In the genomic region with DNA sequence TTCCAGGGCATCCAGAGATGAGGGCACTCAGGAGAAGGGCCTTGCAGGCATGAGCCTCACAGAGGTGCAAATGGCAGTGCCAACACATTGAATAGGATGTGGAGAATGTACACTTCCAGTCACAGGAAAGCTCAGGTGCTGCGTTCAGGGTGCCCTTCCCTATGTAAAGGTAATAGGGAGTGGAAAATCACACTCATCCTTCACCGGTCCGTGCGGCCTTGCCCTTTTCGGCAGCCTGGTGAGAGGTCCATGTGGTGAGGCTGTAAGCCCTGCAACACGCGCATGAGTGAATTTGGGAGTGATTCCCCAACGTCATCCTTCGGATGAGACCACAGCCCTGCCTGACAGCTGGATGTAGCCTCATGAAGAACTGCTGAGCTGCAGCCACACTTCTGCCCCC, we compare ENCODE assay signal across 23 cellular contexts. TPM values are rescaled to one million over a fixed set of nuclear protein-coding genes. Genes with fewer than 3 reads are reported as not detected.
DNase-seq lines count a peak whose midpoint lies in the region; ATAC-seq and TF ChIP-seq lines count a peak whose summit lies in the region.
"Had no signal": no experiment of that assay in that cellular context is flagged by ENCODE, and none has a peak within 500 bp of the region (broad histone marks: within the 10 kb centered on the region; RNA-seq: fewer than 3 reads in every experiment).

No MANE protein-coding gene starts in this region.

- H4K91ac ChIP-seq in IMR-90 (ENCODE audit: insufficient read depth, low read depth, low read length) = no peak overlapping the region

- no peaks in the 10 kb centered on the region for H3K4me1 Mint-ChIP-seq in HFFc6 (ENCODE audit: low read depth)
- H3K4me1 Mint-ChIP-seq: CD14-positive monocyte; CD4-positive, CD25-positive, alpha-beta regulatory T cell had no signal

- no peak overlapping the region for H2BK5ac ChIP-seq in IMR-90 (ENCODE audit: low read depth, low read length, poor library complexity, severe bottlenecking)

- no peak overlapping the region for H4K5ac ChIP-seq in IMR-90 (ENCODE audit: low read depth, low read length)

- H3K23ac ChIP-seq in IMR-90 (ENCODE audit: low read depth, low read length) = no peak overlapping the region

- H3K36me3 ChIP-seq in IMR-90 (ENCODE audit: control insufficient read depth, insufficient read depth, low read length) (no peaks in the 10 kb centered on the region), RWPE2 (ENCODE audit: low read depth) (no peaks in the 10 kb centered on the region), upper lobe of right lung (no peaks in the 10 kb centered on the region)
- H3K36me3 ChIP-seq: BE2C, BLaER1 had no signal

- dilution Hi-C loops in IMR-90 (cut with HindIII; ENCODE audit: low sequenced_read_pairs, unreplicated experiment) = no loop called here

- no peak overlapping the region for H4K8ac ChIP-seq in IMR-90 (ENCODE audit: low read depth in 2 of 2, low read length in 2 of 2)

- H3K18ac ChIP-seq in IMR-90 (ENCODE audit: low read depth, low read length) = no peak overlapping the region

- DNase-seq in IMR-90 (no peak), RWPE2 (ENCODE audit: low spot score) (peak; percentile 22), upper lobe of right lung (peak; percentile 29), HFFc6 (no peak)
- DNase-seq: 8988T; ACHN; BE2C; C1 segment of cervical spinal cord; CD4-positive, alpha-beta memory T cell; CD4-positive, CD25-positive, alpha-beta regulatory T cell; CD8-positive, alpha-beta memory T cell; COR-L47; DMS 273 treated with DMSO at 0.1 percent for 48 hours; DMS153; DMS53; DMS79; DND-41; EL; GDM1 had no signal

- TF ChIP-seq RAD21 in IMR-90 (IDR thresholded peaks at IDR 0.05; ENCODE audit: low read length) = no peak

- H3K9me3 ChIP-seq in IMR-90 (ENCODE audit: control insufficient read depth, insufficient read depth, low read length) = peaks cover 4% of the 10 kb centered on the region; the same call in 1 of the 2 replicates
- H3K9me3 ChIP-seq in RWPE2 (ENCODE audit: severe bottlenecking) = no peaks in the 10 kb centered on the region
- no peaks in the 10 kb centered on the region for H3K9me3 ChIP-seq in upper lobe of right lung

- intact Hi-C loops in IMR-90 (cut with micrococcal nuclease) (no loop called here), upper lobe of right lung (cut with DNase I) (no loop called here)

- TF ChIP-seq POLR2A in IMR-90 (IDR thresholded peaks at IDR 0.05; ENCODE audit: low read depth, low read length) = no peak

- H3K27ac ChIP-seq in IMR-90 (ENCODE audit: insufficient read depth, low read length) (no peak overlapping the region), RWPE2 (ENCODE audit: poor library complexity, severe bottlenecking) (no peak overlapping the region), upper lobe of right lung (no peak overlapping the region)
- H3K27ac ChIP-seq: BLaER1 had no signal

- H3K27me3 Mint-ChIP-seq in HFFc6 (ENCODE audit: insufficient read depth) = peaks cover 22% of the 10 kb centered on the region

- no peak overlapping the region for H3K14ac ChIP-seq in IMR-90 (replicated peaks; ENCODE audit: low read depth, low read length)

- ATAC-seq in IMR-90 (ENCODE audit: low read depth) (no peak), RWPE2 (ENCODE audit: low read depth) (no peak), upper lobe of right lung (no peak), HG02885 (IDR thresholded peaks at IDR 0.05; ENCODE audit: poor library complexity, unreplicated experiment) (no peak)
- ATAC-seq: GM12878 had no signal

- H2AFZ ChIP-seq in IMR-90 (replicated peaks; ENCODE audit: low read length, poor library complexity) = no peak overlapping the region

- H3K4me1 ChIP-seq in IMR-90 (ENCODE audit: control insufficient read depth, insufficient read depth, low read length) = peaks cover 2% of the 10 kb centered on the region; the same call in 1 of the 2 replicates
- H3K4me1 ChIP-seq in RWPE2 (ENCODE audit: insufficient read depth, poor library complexity, severe bottlenecking) = peaks cover 3% of the 10 kb centered on the region
- H3K4me1 ChIP-seq in upper lobe of right lung = no peaks in the 10 kb centered on the region

- in situ Hi-C loops in IMR-90 (cut with MboI; ENCODE audit: low sequenced_read_pairs) = no loop called here

- H3K4me3 ChIP-seq in IMR-90 (ENCODE audit: insufficient read depth, low read depth, low read length) (no peak overlapping the region), RWPE2 (ENCODE audit: severe bottlenecking) (no peak overlapping the region), upper lobe of right lung (no peak overlapping the region)
- H3K4me3 ChIP-seq: BLaER1, GM12878 had no signal

- H2AK9ac ChIP-seq in IMR-90 (replicated peaks; ENCODE audit: low read depth, low read length, poor library complexity) = peak overlapping the region; percentile 13

- H3K9me3 Mint-ChIP-seq in HFFc6 = no peaks in the 10 kb centered on the region
- H3K9me3 Mint-ChIP-seq: CD4-positive, alpha-beta memory T cell; CD4-positive, CD25-positive, alpha-beta regulatory T cell; CD8-positive, alpha-beta memory T cell had no signal

- H3K9ac ChIP-seq in IMR-90 (ENCODE audit: low read depth, low read length) = no peak overlapping the region
- H3K9ac ChIP-seq: BLaER1 had no signal

- H3K27ac Mint-ChIP-seq in HFFc6 = no peak overlapping the region
- H3K27ac Mint-ChIP-seq: CD4-positive, alpha-beta memory T cell; CD4-positive, CD25-positive, alpha-beta regulatory T cell; CD8-positive, alpha-beta memory T cell had no signal

- no TSS peak for BruUV-seq in IMR-90 (replicated peaks; lab: Mats Ljungman, UMichigan)

- no peaks in the 10 kb centered on the region for H3K36me3 Mint-ChIP-seq in HFFc6 (ENCODE audit: low read depth)
- H3K36me3 Mint-ChIP-seq: CD14-positive monocyte; CD4-positive, alpha-beta memory T cell; CD4-positive, CD25-positive, alpha-beta regulatory T cell; CD8-positive, alpha-beta memory T cell had no signal

- no peak overlapping the region for H2AK5ac ChIP-seq in IMR-90 (ENCODE audit: low read depth, low read length)

- POLR2A ChIA-PET in IMR-90 (lab: Charles Lee; ENCODE audit: unreplicated experiment) = no interaction called here

- no peak overlapping the region for H2BK120ac ChIP-seq in IMR-90 (ENCODE audit: low read depth, low read length)

- no peak overlapping the region for H2BK15ac ChIP-seq in IMR-90 (ENCODE audit: low read depth, low read length)

- H3K56ac ChIP-seq in IMR-90 (ENCODE audit: extremely low read depth, insufficient read depth, low read length) = no peak overlapping the region

- no peaks in the 10 kb centered on the region for H3K79me1 ChIP-seq in IMR-90 (ENCODE audit: low read depth in 1 of 2, low read length in 2 of 2)

- H4K20me1 ChIP-seq in IMR-90 (ENCODE audit: insufficient read depth, low read length) = no peaks in the 10 kb centered on the region
- H4K20me1 ChIP-seq: BLaER1 had no signal

- H3K4me2 ChIP-seq in IMR-90 (ENCODE audit: low read depth, low read length) = no peak overlapping the region
- H3K4me2 ChIP-seq: BLaER1 had no signal

- H3K27me3 ChIP-seq in IMR-90 (ENCODE audit: control insufficient read depth, insufficient read depth, low read length) (peaks cover 38% of the 10 kb centered on the region), RWPE2 (ENCODE audit: insufficient read depth, poor library complexity, severe bottlenecking) (no peaks in the 10 kb centered on the region), upper lobe of right lung (no peaks in the 10 kb centered on the region)
- H3K27me3 ChIP-seq: BE2C, BLaER1 had no signal

- TF ChIP-seq CTCF in IMR-90 (conservative IDR thresholded peaks at IDR 0.05; ENCODE audit: low read depth, low read length) = no peak
- TF ChIP-seq CTCF in RWPE2 (IDR thresholded peaks at IDR 0.05; ENCODE audit: poor library complexity, severe bottlenecking) = no peak
- TF ChIP-seq CTCF in upper lobe of right lung (IDR thresholded peaks at IDR 0.05) = no peak
- TF ChIP-seq CTCF in HFFc6 (IDR thresholded peaks at IDR 0.05) = no peak

- 100% methylated on average over 7 of the region's 9 CpGs; no CpG with 5 or more reads in 1 of the 2 experiments for WGBS in IMR-90 (ENCODE audit: extremely low coverage in 2 of 2, insufficient read length in 1 of 2), 2 experiments

- no peak overlapping the region for H3K4me3 Mint-ChIP-seq in HFFc6
- H3K4me3 Mint-ChIP-seq: CD14-positive monocyte; CD4-positive, alpha-beta memory T cell; CD4-positive, CD25-positive, alpha-beta regulatory T cell; CD8-positive, alpha-beta memory T cell had no signal

- CTCF ChIA-PET in IMR-90 (lab: Yijun Ruan, JAX) = no interaction called here

- H3K4ac ChIP-seq in IMR-90 (ENCODE audit: low read depth, low read length) = no peak overlapping the region

- no peaks in the 10 kb centered on the region for H3K9me1 ChIP-seq in IMR-90 (ENCODE audit: insufficient read depth, low read length)

- H2BK20ac ChIP-seq in IMR-90 (ENCODE audit: low read depth, low read length) = no peak overlapping the region

TF ChIP-seq in IMR-90, 13 proteins besides CTCF, POLR2A, EP300 and RAD21 (continues in another document):
- TF ChIP-seq NFE2L2 (IDR thresholded peaks at IDR 0.05; ENCODE audit: low read depth, low read length) (no peak), SMC3 (IDR thresholded peaks at IDR 0.05; ENCODE audit: low read depth, low read length) (no peak), FOS (IDR thresholded peaks at IDR 0.05; ENCODE audit: low read depth, low read length) (no peak), BHLHE40 (IDR thresholded peaks at IDR 0.05; ENCODE audit: low read depth, low read length) (no peak), ELK1 (IDR thresholded peaks at IDR 0.05; ENCODE audit: borderline replicate concordance, low read depth, low read length) (no peak), RFX5 (IDR thresholded peaks at IDR 0.05; ENCODE audit: low read depth, low read length) (no peak), CHD1 (IDR thresholded peaks at IDR 0.05; ENCODE audit: low read depth, low read length) (no peak), MAZ (IDR thresholded peaks at IDR 0.05; ENCODE audit: borderline replicate concordance, low read depth, low read length) (no peak), MAFK (IDR thresholded peaks at IDR 0.05; ENCODE audit: low read depth, low read length) (no peak)

RNA-seq across cellular contexts. Expression of gene RPS6KA2, which starts 43.0 kb away (rescaled TPM):
- 22.2 and 26.9 TPM in 2 replicates for total RNA-seq in IMR-90 (2012; rRNA removed)
- polyA plus RNA-seq in IMR-90 (2012; rRNA removed) = 27.6 and 31.3 TPM in 2 replicates
- polyA plus RNA-seq in IMR-90 (2012; cell fraction: cytosol; rRNA removed) = 22.6 and 41.6 TPM in 2 replicates
- polyA plus RNA-seq in IMR-90 (2012; cell fraction: nucleus; rRNA removed; ENCODE audit: low replicate concordance) = 23.6 and 31.1 TPM in 2 replicates
- total RNA-seq in upper lobe of right lung = 136 TPM
- total RNA-seq in HFFc6 (2021; fragmentation: NEBNext Ultra II Directional; extraction: Animal tissue kit (Norgen Biotek cat#: 25700)) = 10 to 100 TPM; 10.1 to 13.9 (median 11.9) TPM

Comparison
In these comparisons a context has a peak if more than half of its experiments do, and no peak if none do; other contexts are left out.
1. DNase-seq: peak in RWPE2 (single experiment) and upper lobe of right lung (single experiment); none in IMR-90 (single experiment) and HFFc6 (single experiment).